Comparison of ENCODE assay signal across 9 cellular contexts in the genomic region with DNA sequence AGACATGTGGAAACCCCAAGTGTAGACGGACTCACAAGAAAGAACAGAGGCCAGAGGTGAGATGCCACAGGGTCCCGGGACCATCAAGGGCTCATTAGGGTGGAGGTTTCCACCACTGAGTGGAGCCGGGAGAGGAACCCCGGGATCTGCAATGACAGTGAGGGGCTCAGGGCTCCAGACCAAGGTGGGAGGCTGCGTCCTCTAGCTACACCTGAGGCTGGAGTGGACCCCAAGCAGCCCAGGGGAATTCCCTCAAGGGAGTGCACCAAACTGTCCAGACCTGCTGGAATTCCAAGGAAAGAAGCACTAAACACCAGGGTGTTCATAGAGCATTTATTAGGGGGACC. TPM values are rescaled to one million over a fixed set of nuclear protein-coding genes. Genes with fewer than 3 reads are reported as not detected.
"Had no signal": no experiment of that assay in that cellular context is flagged by ENCODE, and none has a peak within 500 bp of the region (broad histone marks: within the 10 kb centered on the region; RNA-seq: fewer than 3 reads in every experiment).

No MANE protein-coding gene starts in this region.

RNA-seq across cellular contexts. Expression of gene LILRB2, which starts 0.8 kb away (rescaled TPM):
- total RNA-seq: HepG2, HT1080, IMR-90, NCI-H460, PC-9, RPMI7951, SJCRH30 had no signal
- polyA plus RNA-seq: HepG2, IMR-90 had no signal

RNA-seq across cellular contexts. Expression of gene LILRB5, which starts 24.6 kb away (rescaled TPM):
- total RNA-seq: HepG2, HT1080, IMR-90, NCI-H460, PC-9, RPMI7951 had no signal
- polyA plus RNA-seq: HepG2, IMR-90 had no signal

RNA-seq across cellular contexts. Expression of gene LILRA5, which starts 31.3 kb away (rescaled TPM):
- total RNA-seq: HepG2, HT1080, IMR-90, NCI-H460, PC-9, RPMI7951, SJCRH30 had no signal
- polyA plus RNA-seq: HepG2, IMR-90 had no signal

RNA-seq across cellular contexts. Expression of gene LILRA6, which starts 39.1 kb away (rescaled TPM):
- total RNA-seq: HepG2, HT1080, IMR-90, NCI-H460, PC-9, RPMI7951, SJCRH30 had no signal
- polyA plus RNA-seq: HepG2, IMR-90 had no signal

RNA-seq across cellular contexts. Expression of gene LILRA4, which starts 57.3 kb away (rescaled TPM):
- total RNA-seq: HepG2, HT1080, IMR-90, NCI-H460, PC-9, Peyer's patch, Right ventricle myocardium inferior, RPMI7951, SJCRH30 had no signal
- polyA plus RNA-seq: IMR-90 had no signal
